ENCODE assay signal across 1 cellular context in genomic region chr2:143209570-143210445, GRCh38.
A peak's percentile ranks its signal among the peaks of the same experiment; 100 is the strongest.
TF ChIP-seq lines count a peak whose summit lies in the region.

No MANE protein-coding gene starts in this region.

TF ChIP-seq in SK-N-SH treated with all-trans-retinoic acid at 6 μM for 48 hours, 23 proteins besides CTCF, POLR2A, EP300 and RAD21 (continued from another document):
- 0 out of 2 replicates have a peak, but pooled peaks have one; percentile 63 for TF ChIP-seq ZC3H10 (CRISPR knock-in tag; IDR thresholded peaks at IDR 0.05)
- no peak for TF ChIP-seq BACH2 (CRISPR knock-in tag; IDR thresholded peaks at IDR 0.05; ENCODE audit: borderline replicate concordance)
- TF ChIP-seq POU6F1 (CRISPR knock-in tag; IDR thresholded peaks at IDR 0.05; ENCODE audit: borderline replicate concordance, low read depth) = no peak
- TF ChIP-seq CSDC2 (CRISPR knock-in tag; IDR thresholded peaks at IDR 0.05) = no peak
- no peak; the same call in none of the 2 replicates for TF ChIP-seq GLIS3 (CRISPR knock-in tag; IDR thresholded peaks at IDR 0.05)
- TF ChIP-seq ZFP3 (CRISPR knock-in tag; IDR thresholded peaks at IDR 0.05) = peak; percentile 80; the same call in 1 of the 2 replicates
- TF ChIP-seq ZNF70 (CRISPR knock-in tag; IDR thresholded peaks at IDR 0.05) = no peak
- no peak for TF ChIP-seq ESRRG (CRISPR knock-in tag; IDR thresholded peaks at IDR 0.05)
- peak; percentile 80 for TF ChIP-seq CREB5 (CRISPR knock-in tag; IDR thresholded peaks at IDR 0.05; ENCODE audit: low read depth)
- no peak for TF ChIP-seq ZNF565 (CRISPR knock-in tag; conservative IDR thresholded peaks at IDR 0.05; ENCODE audit: low read depth)
- no peak for TF ChIP-seq ZNF8 (CRISPR knock-in tag; IDR thresholded peaks at IDR 0.05)
- TF ChIP-seq SNAI2 (CRISPR knock-in tag; IDR thresholded peaks at IDR 0.05) = peak; percentile 94
TF ChIP-seq in SK-N-SH treated with all-trans-retinoic acid at 6 μM for 48 hours: peak in this region for 8.
